ENCODE assay signal across 18 cellular contexts in the genomic region with DNA sequence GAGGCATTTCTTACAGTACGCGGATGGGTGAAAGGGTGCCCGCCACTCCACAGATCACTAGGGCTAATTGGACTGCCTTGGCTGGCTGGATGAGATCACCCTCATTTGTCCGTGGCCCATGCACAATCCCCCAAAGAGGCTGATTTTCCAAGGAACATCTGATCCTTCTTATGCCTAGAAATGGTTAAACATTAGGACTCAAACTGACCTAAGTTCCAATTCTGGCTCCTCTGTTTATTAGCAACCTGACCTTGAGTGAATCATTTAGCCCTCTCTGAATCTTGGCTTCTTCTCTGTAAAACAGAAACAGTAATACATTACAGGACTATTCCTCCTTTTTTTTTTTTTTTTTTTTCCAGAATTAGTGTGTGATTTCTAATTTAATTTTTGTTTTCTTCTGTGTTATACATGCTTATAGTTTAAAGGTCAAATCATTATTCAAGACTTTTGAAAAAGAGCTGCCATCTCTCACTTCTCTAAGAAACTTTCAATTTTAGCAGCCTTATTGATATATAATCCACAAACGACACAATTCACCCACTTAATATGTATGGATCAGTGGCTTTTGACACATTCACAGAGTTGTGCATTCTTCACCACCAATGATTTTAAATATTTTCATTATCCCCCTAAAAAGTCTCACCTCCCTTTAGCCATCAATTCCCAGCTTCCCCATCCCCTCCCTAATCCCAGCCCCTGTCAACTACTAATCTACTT. TPM values are rescaled to one million over a fixed set of nuclear protein-coding genes. Genes with fewer than 3 reads are reported as not detected.
DNase-seq lines count a peak whose midpoint lies in the region; TF ChIP-seq lines count a peak whose summit lies in the region.
"Had no signal": no experiment of that assay in that cellular context is flagged by ENCODE, and none has a peak within 500 bp of the region (broad histone marks: within the 10 kb centered on the region; RNA-seq: fewer than 3 reads in every experiment).

No MANE protein-coding gene starts in this region.

- peaks cover 51% of the 10 kb centered on the region for H3K27me3 Mint-ChIP-seq in nephron (ENCODE audit: low read depth)

- no peaks in the 10 kb centered on the region for H3K4me1 ChIP-seq in GM23248 (ENCODE audit: insufficient read depth)
- H3K4me1 ChIP-seq: BE2C, Caco-2 had no signal

- H3F3A ChIP-seq in GM23248 (ENCODE audit: insufficient read depth): no peaks in the 10 kb centered on the region

- no peaks in the 10 kb centered on the region for H4K20me1 ChIP-seq in GM23248 (ENCODE audit: insufficient read depth)

- no peaks in the 10 kb centered on the region for H3K79me2 ChIP-seq in GM23248 (ENCODE audit: insufficient read depth)

- DNase-seq in GM23248 (peak; percentile 6), fibroblast of mammary gland (ENCODE audit: low read depth) (peak; percentile 27), DMS53 treated with DMSO at 0.1 percent for 48 hours (lab: John Stamatoyannopoulos, UW; ENCODE audit: unreplicated experiment) (no peak), activated T-cell treated with anti-CD3 and anti-CD28 coated beads for 4 hours (no peak)
- DNase-seq in central memory CD4-positive, alpha-beta T cell: no peak
- DNase-seq: BE2C; Caco-2; CD4-positive, alpha-beta T cell; DMS79; GDM1; GOT3; H7 had no signal

- H2AFZ ChIP-seq in GM23248: no peak overlapping the region

- H3K27ac Mint-ChIP-seq in nephron: peak overlapping the region; percentile 72 to 77 (median 74)
- H3K27ac Mint-ChIP-seq: CD4-positive, alpha-beta T cell; IgD-negative memory B cell had no signal

- H3K4me1 Mint-ChIP-seq in nephron: peaks cover 29% of the 10 kb centered on the region
- H3K4me1 Mint-ChIP-seq: IgD-negative memory B cell had no signal

- no peaks in the 10 kb centered on the region for H3K9me2 ChIP-seq in GM23248 (ENCODE audit: insufficient read depth)

- no peak overlapping the region for H3K27ac ChIP-seq in GM23248
- H3K27ac ChIP-seq: C4-2B had no signal

- in situ Hi-C loops in GM23248 (cut with MboI): loop anchor here (25.0 kb wide), 1 partner anchor 578 kb away; a partner anchor contains a TSS

- 68 to 75% methylated on average over 5 of the region's 5 CpGs for WGBS in GM23248 (ENCODE audit: low coverage in 1 of 2, low lambda C conversion rate in 2 of 2, missing lambda C conversion rate in 2 of 2), 2 experiments

- no peak overlapping the region for H3K9ac ChIP-seq in GM23248

- H3K9me3 Mint-ChIP-seq in nephron: no peaks in the 10 kb centered on the region
- H3K9me3 Mint-ChIP-seq: CD4-positive, alpha-beta T cell; IgD-negative memory B cell had no signal

- H3K4me3 Mint-ChIP-seq in nephron: no peak overlapping the region
- H3K4me3 Mint-ChIP-seq: CD4-positive, alpha-beta T cell; IgD-negative memory B cell had no signal

- no peak overlapping the region for H3K4me2 ChIP-seq in GM23248 (ENCODE audit: unreplicated experiment)

- peaks cover 4% of the 10 kb centered on the region; the same call in 1 of the 2 replicates for H3K27me3 ChIP-seq in GM23248 (replicated peaks; ENCODE audit: insufficient read depth)

- no peaks in the 10 kb centered on the region for H3K36me3 Mint-ChIP-seq in nephron (ENCODE audit: low read depth)
- H3K36me3 Mint-ChIP-seq: IgD-negative memory B cell had no signal

- no peaks in the 10 kb centered on the region for H3K9me3 ChIP-seq in GM23248 (ENCODE audit: low read depth)
- H3K9me3 ChIP-seq: BE2C, Caco-2 had no signal

- no peaks in the 10 kb centered on the region for H3K36me3 ChIP-seq in GM23248 (ENCODE audit: low read depth)
- H3K36me3 ChIP-seq: BE2C had no signal

- H3K4me3 ChIP-seq in GM23248 (no peak overlapping the region), fibroblast of mammary gland (ENCODE audit: control insufficient read depth, low read depth, low read length) (no peak overlapping the region)

- TF ChIP-seq CTCF in fibroblast of mammary gland (conservative IDR thresholded peaks at IDR 0.05; ENCODE audit: control insufficient read depth, insufficient read depth, low read depth, low read length) (no peak), nephron (IDR thresholded peaks at IDR 0.05; ENCODE audit: unreplicated experiment in 3 of 3) (no peak)

RNA-seq across cellular contexts. Expression of a gene that starts 45.4 kb away (rescaled TPM):
- total RNA-seq in GM23248 (2014; rRNA removed; shearing (Covaris generic)): 0.11 TPM in 1 of 2 replicates, not detected in the other
- polyA plus RNA-seq in GM23248 (2016; fragmentation: Nextera tagmentation; extraction: Ambion mirVana): not detected in 2 replicates
- total RNA-seq: A172, Daoy, HepG2 had no signal
- polyA plus RNA-seq: HepG2 had no signal

Comparison
In these comparisons a context has a peak if more than half of its experiments do, and no peak if none do; other contexts are left out.
1. DNase-seq: peak in GM23248 (single experiment) and fibroblast of mammary gland (single experiment); none in DMS53 treated with DMSO at 0.1 percent for 48 hours (single experiment), activated T-cell treated with anti-CD3 and anti-CD28 coated beads for 4 hours (single experiment) and central memory CD4-positive, alpha-beta T cell (single experiment).